22 cellular contexts compared by ENCODE assay signal in the genomic region with DNA sequence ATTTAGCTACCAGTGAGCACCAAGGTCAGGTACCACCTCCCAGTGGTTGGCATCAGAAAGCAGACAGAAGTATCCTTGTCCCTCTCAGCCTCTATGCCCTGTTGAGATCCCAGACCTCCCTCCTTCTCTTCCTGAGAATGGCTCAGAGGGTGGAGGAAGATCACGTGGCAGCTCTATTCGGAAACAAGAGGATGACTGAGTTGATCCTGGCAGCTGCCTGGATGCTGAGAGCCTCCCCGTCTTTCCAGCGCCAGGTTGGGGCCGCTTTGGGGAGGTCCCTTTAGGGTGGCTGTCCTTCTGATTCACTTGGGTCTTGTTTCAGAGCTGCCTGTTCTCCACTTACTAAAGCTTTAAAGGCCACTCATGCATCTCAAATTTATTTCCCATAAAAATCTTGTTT. TPM values are rescaled to one million over a fixed set of nuclear protein-coding genes. Genes with fewer than 3 reads are reported as not detected.
DNase-seq lines count a peak whose midpoint lies in the region; ATAC-seq and TF ChIP-seq lines count a peak whose summit lies in the region.
"Had no signal": no experiment of that assay in that cellular context is flagged by ENCODE, and none has a peak within 500 bp of the region (broad histone marks: within the 10 kb centered on the region; RNA-seq: fewer than 3 reads in every experiment).

No MANE protein-coding gene starts in this region.

- H2BK5ac ChIP-seq in H9 (ENCODE audit: insufficient read length, low read length): no peak overlapping the region

- no peak overlapping the region for H4K91ac ChIP-seq in H9 (ENCODE audit: insufficient read length, low read depth, low read length)

- H3K23ac ChIP-seq in H9 (ENCODE audit: insufficient read length, low read depth, low read length): no peak overlapping the region

- no peak overlapping the region for H2BK12ac ChIP-seq in H9 (ENCODE audit: insufficient read length, low read depth, low read length)

- H3K9ac ChIP-seq in H9 (ENCODE audit: extremely low read depth, insufficient read length, low read length): no peak overlapping the region

- no peaks in the 10 kb centered on the region for H4K20me1 ChIP-seq in H9 (ENCODE audit: control insufficient read depth, insufficient read depth, insufficient read length)

- peaks cover 2% of the 10 kb centered on the region for H3K27me3 Mint-ChIP-seq in nephron progenitor cell (ENCODE audit: low read depth, poor library complexity)
- no peaks in the 10 kb centered on the region for H3K27me3 Mint-ChIP-seq in H9 (ENCODE audit: low read depth)

- H2BK15ac ChIP-seq in H9 (ENCODE audit: low read depth, low read length): no peak overlapping the region

- no peak overlapping the region for H3K4ac ChIP-seq in H9 (ENCODE audit: low read depth, low read length)

- no peak overlapping the region for H2BK120ac ChIP-seq in H9 (ENCODE audit: low read depth, low read length, poor library complexity, severe bottlenecking)

- H3K36me3 Mint-ChIP-seq in nephron progenitor cell (ENCODE audit: low read depth): peaks cover 1% of the 10 kb centered on the region
- no peaks in the 10 kb centered on the region; a peak in 2 of 7 replicates for H3K36me3 Mint-ChIP-seq in H9 (ENCODE audit: insufficient read depth in 1 of 3, low read depth in 3 of 3)
- H3K36me3 Mint-ChIP-seq: natural killer cell had no signal

- H3K23me2 ChIP-seq in H9 (ENCODE audit: insufficient read length, low read depth, low read length, poor library complexity, severe bottlenecking): no peaks in the 10 kb centered on the region

- no peak overlapping the region for H3K4me2 ChIP-seq in H9 (ENCODE audit: insufficient read depth, insufficient read length, low read length)

- no peak overlapping the region for H4K5ac ChIP-seq in H9 (ENCODE audit: insufficient read length, low read depth, low read length)

- H3K27me3 ChIP-seq in H9 (ENCODE audit: insufficient read depth, low read length): no peaks in the 10 kb centered on the region
- H3K27me3 ChIP-seq: stomach had no signal

- no peak overlapping the region for H2AFZ ChIP-seq in H9 (ENCODE audit: low read length)

- DNase-seq in DMS53 (lab: John Stamatoyannopoulos, UW) (peak; percentile 76), NCI-H510A treated with DMSO at 0.1 percent for 48 hours (lab: John Stamatoyannopoulos, UW) (peak; percentile 89), foreskin fibroblast (peak; percentile 28 to 58), nephron progenitor cell (no peak), H9 (no peak), T-helper 9 cell (no peak), NOMO-1 treated with dmso at 0.1 percent for 144 hours (lab: John Stamatoyannopoulos, UW; ENCODE audit: unreplicated experiment) (no peak)
- DNase-seq: activated CD8-positive, alpha-beta memory T cell treated with anti-CD3 and anti-CD28 coated beads for 24 hours; activated effector memory CD4-positive, alpha-beta T cell treated with Interleukin-2 at 50 U/mL for 16 hours; amniotic stem cell; Caco-2; GDM1; natural killer cell; NCI-H748 treated with DMSO at 0.1 percent for 48 hours; stomach; WERI-Rb-1 had no signal

- H3K4me1 Mint-ChIP-seq in nephron progenitor cell: peaks cover 39% of the 10 kb centered on the region
- H3K4me1 Mint-ChIP-seq in H9: peaks cover 12 to 18% of the 10 kb centered on the region in 2 experiments; a peak in 3 of 4 replicates

- H2BK20ac ChIP-seq in H9 (ENCODE audit: low read depth, low read length, poor library complexity, severe bottlenecking): no peak overlapping the region

- no peak overlapping the region for H3K18ac ChIP-seq in H9 (ENCODE audit: insufficient read length, low read depth, low read length)

- no peak for ATAC-seq in HG03196 (IDR thresholded peaks at IDR 0.05; ENCODE audit: unreplicated experiment)
- ATAC-seq: natural killer cell, Panc1 had no signal

- no CpG with 5 or more reads among the region's 5 CpGs for WGBS in H9 (ENCODE audit: extremely low coverage, insufficient read length, low lambda C conversion rate)

- no peak overlapping the region for H2AK5ac ChIP-seq in H9 (ENCODE audit: insufficient read length, low read length)

- no peaks in the 10 kb centered on the region for H3K79me1 ChIP-seq in H9 (ENCODE audit: insufficient read depth, low read depth, low read length, poor library complexity, severe bottlenecking)

- TF ChIP-seq CTCF in foreskin fibroblast (IDR thresholded peaks at IDR 0.05; ENCODE audit: low read depth, low read length) (no peak), nephron progenitor cell (IDR thresholded peaks at IDR 0.05) (no peak), H9 (conservative IDR thresholded peaks at IDR 0.05) (no peak)

- H3K27ac ChIP-seq in H9 (ENCODE audit: insufficient read length, low read depth, low read length): no peak overlapping the region
- H3K27ac ChIP-seq: prostate gland, stomach, WERI-Rb-1 had no signal

- no peak overlapping the region for H3K56ac ChIP-seq in H9 (ENCODE audit: insufficient read length, low read depth, low read length)

- no peaks in the 10 kb centered on the region for H3K4me1 ChIP-seq in H9 (ENCODE audit: insufficient read depth, low read length)
- H3K4me1 ChIP-seq: HAP-1, prostate gland had no signal

- H3K14ac ChIP-seq in H9 (ENCODE audit: insufficient read depth, low read length): no peak overlapping the region; the same call in 1 of the 2 replicates

- H3K9me3 Mint-ChIP-seq in nephron progenitor cell: no peaks in the 10 kb centered on the region
- H3K9me3 Mint-ChIP-seq in H9: no peaks in the 10 kb centered on the region
- H3K9me3 Mint-ChIP-seq: natural killer cell had no signal

- no peak overlapping the region for H3K4me3 ChIP-seq in foreskin fibroblast (ENCODE audit: low read depth in 1 of 2, low read length in 2 of 2)
- H3K4me3 ChIP-seq: HAP-1, lung, prostate gland, stomach had no signal

- no peaks in the 10 kb centered on the region for H3K79me2 ChIP-seq in H9 (ENCODE audit: insufficient read depth, low read length)

- H3K27ac Mint-ChIP-seq in nephron progenitor cell (peak overlapping the region; percentile 45), H9 (no peak overlapping the region)
- H3K27ac Mint-ChIP-seq: natural killer cell had no signal

- H4K8ac ChIP-seq in H9 (replicated peaks; ENCODE audit: insufficient read length, low read depth, low read length): no peak overlapping the region

- H3T11ph ChIP-seq in H9 (ENCODE audit: low read length): no peak overlapping the region

- no peaks in the 10 kb centered on the region for H3K9me3 ChIP-seq in H9 (ENCODE audit: control insufficient read depth, low read depth, low read length)
- H3K9me3 ChIP-seq: Caco-2, HAP-1, prostate gland, stomach had no signal

- H3K4me3 Mint-ChIP-seq in nephron progenitor cell: no peak overlapping the region
- no peak overlapping the region; a peak in 1 of 5 replicates for H3K4me3 Mint-ChIP-seq in H9
- H3K4me3 Mint-ChIP-seq: natural killer cell had no signal

RNA-seq across cellular contexts. Expression of a gene that starts 36.9 kb away (rescaled TPM):
- total RNA-seq in H9 (2021): not detected in 2 replicates
- total RNA-seq: Caco-2, HT1080 had no signal

Comparison
In these comparisons a context has a peak if more than half of its experiments do, and no peak if none do; other contexts are left out.
1. DNase-seq: peak in DMS53 (single experiment), NCI-H510A treated with DMSO at 0.1 percent for 48 hours (single experiment) and foreskin fibroblast (2 of 2); none in nephron progenitor cell (single experiment), H9 (single experiment), T-helper 9 cell (single experiment) and NOMO-1 treated with dmso at 0.1 percent for 144 hours (single experiment).